Comparison of ENCODE assay signal across 9 cellular contexts in genomic region chr6:118813795-118814194, GRCh38.
A peak's percentile ranks its signal among the peaks of the same experiment; 100 is the strongest.
DNase-seq lines count a peak whose midpoint lies in the region; ATAC-seq, FAIRE-seq and TF ChIP-seq lines count a peak whose summit lies in the region.
"Had no signal": no experiment of that assay in that cellular context is flagged by ENCODE, and none has a peak within 500 bp of the region (broad histone marks: within the 10 kb centered on the region; RNA-seq: fewer than 3 reads in every experiment).

No MANE protein-coding gene starts in this region.

- no peak overlapping the region for H3K27ac ChIP-seq in vagina

- no peak for ATAC-seq in HG03039 (IDR thresholded peaks at IDR 0.05; ENCODE audit: unreplicated experiment)
- ATAC-seq: HCT116 had no signal

- TF ChIP-seq POLR2A in vagina (IDR thresholded peaks at IDR 0.05) = no peak
- TF ChIP-seq POLR2A in GM12891 (IDR thresholded peaks at IDR 0.05; ENCODE audit: low read depth, low read length) = no peak

- peaks cover 0 to 7% of the 10 kb centered on the region in 2 donors for H3K36me3 ChIP-seq in vagina

- no peaks in the 10 kb centered on the region for H3K4me1 ChIP-seq in vagina

- H3K27me3 ChIP-seq in vagina = no peaks in the 10 kb centered on the region

- H3K27me3 Mint-ChIP-seq in activated CD4-positive, alpha-beta T cell treated with anti-CD3 and anti-CD28 coated beads, Interleukin-2, amount 10 ng/mL, durations not matched to agents 7 days and 5 days = no peaks in the 10 kb centered on the region

- H3K9me3 Mint-ChIP-seq in activated CD4-positive, alpha-beta T cell treated with anti-CD3 and anti-CD28 coated beads, Interleukin-2, amount 10 ng/mL, durations not matched to agents 7 days and 5 days = peaks cover 19% of the 10 kb centered on the region

- peak overlapping the region; percentile 14 for H3K27ac Mint-ChIP-seq in activated CD4-positive, alpha-beta T cell treated with anti-CD3 and anti-CD28 coated beads, Interleukin-2, amount 10 ng/mL, durations not matched to agents 7 days and 5 days

- intact Hi-C loops in vagina (cut with DNase I) = no loop called here

- CTCF ChIA-PET in activated CD4-positive, alpha-beta T cell treated with anti-CD3 and anti-CD28 coated beads, Interleukin-2, amount 10 ng/mL, durations not matched to agents 7 days and 5 days (lab: Charles Lee) = interaction anchor here (1.1 to 1.3 kb wide), 2 partner anchors 13 to 107 kb away, joined by 3 read pairs; no protein-coding TSS in a partner anchor

- peaks cover 45% of the 10 kb centered on the region for H3K4me1 Mint-ChIP-seq in activated CD4-positive, alpha-beta T cell treated with anti-CD3 and anti-CD28 coated beads, Interleukin-2, amount 10 ng/mL, durations not matched to agents 7 days and 5 days

- H3K9me3 ChIP-seq in vagina = no peaks in the 10 kb centered on the region

- peaks cover 41% of the 10 kb centered on the region for H3K36me3 Mint-ChIP-seq in activated CD4-positive, alpha-beta T cell treated with anti-CD3 and anti-CD28 coated beads, Interleukin-2, amount 10 ng/mL, durations not matched to agents 7 days and 5 days (ENCODE audit: low read depth)

- no peak overlapping the region for H3K4me3 Mint-ChIP-seq in activated CD4-positive, alpha-beta T cell treated with anti-CD3 and anti-CD28 coated beads, Interleukin-2, amount 10 ng/mL, durations not matched to agents 7 days and 5 days

- no peak for TF ChIP-seq CTCF in vagina (IDR thresholded peaks at IDR 0.05)

- POLR2A ChIA-PET in activated CD4-positive, alpha-beta T cell treated with anti-CD3 and anti-CD28 coated beads, Interleukin-2, amount 10 ng/mL, durations not matched to agents 7 days and 5 days (lab: Charles Lee) = no interaction called here

- FAIRE-seq in GM12891 (lab: Jason Lieb, UNC) = no peak

- H3K4me3 ChIP-seq in vagina = no peak overlapping the region

- peak; percentile 45 for DNase-seq in stimulated activated CD4-positive, alpha-beta T cell treated with anti-CD3 and anti-CD28 coated beads, Interleukin-1b, Interleukin-23, amount 100 ng/mL, for 48 hours
- no peak for DNase-seq in stimulated activated CD4-positive, alpha-beta T cell treated with anti-CD3 and anti-CD28 coated beads, Interleukin-2, amount 100 ng/mL, for 48 hours
- no peak for DNase-seq in activated CD4-positive, alpha-beta T cell treated with anti-CD3 and anti-CD28 coated beads, Interleukin-2, amount 10 ng/mL, durations not matched to agents 7 days and 5 days
- peak; percentile 16 for DNase-seq in glomerular visceral epithelial cell (ENCODE audit: extremely low spot score)
- DNase-seq in germinal center (ENCODE audit: low spot score) = no peak
- DNase-seq in vagina (ENCODE audit: extremely low spot score in 2 of 2) = no peak
- DNase-seq in GM12891 (ENCODE audit: insufficient read length, low spot score) = no peak

TF ChIP-seq in GM12891, 5 proteins besides CTCF, POLR2A, EP300 and RAD21:
- TF ChIP-seq TAF1 (IDR thresholded peaks at IDR 0.05; ENCODE audit: low read depth, low read length) (no peak), SPI1 (IDR thresholded peaks at IDR 0.05; ENCODE audit: low read depth, low read length) (no peak), POU2F2 (IDR thresholded peaks at IDR 0.05; ENCODE audit: low read depth, low read length) (no peak), POLR2AphosphoS5 (IDR thresholded peaks at IDR 0.05; ENCODE audit: low read depth, low read length) (no peak), PAX5 (IDR thresholded peaks at IDR 0.05; ENCODE audit: insufficient read depth, low read length, severe bottlenecking) (no peak)

Comparison
In these comparisons a context has a peak if more than half of its experiments do, and no peak if none do; other contexts are left out.
1. DNase-seq: peak in stimulated activated CD4-positive, alpha-beta T cell treated with anti-CD3 and anti-CD28 coated beads, Interleukin-1b, Interleukin-23, amount 100 ng/mL, for 48 hours (single experiment) and glomerular visceral epithelial cell (single experiment); none in stimulated activated CD4-positive, alpha-beta T cell treated with anti-CD3 and anti-CD28 coated beads, Interleukin-2, amount 100 ng/mL, for 48 hours (0 of 2), activated CD4-positive, alpha-beta T cell treated with anti-CD3 and anti-CD28 coated beads, Interleukin-2, amount 10 ng/mL, durations not matched to agents 7 days and 5 days (single experiment), germinal center (single experiment), vagina (0 of 2) and GM12891 (single experiment).